9 cellular contexts compared by ENCODE assay signal in genomic region chr15:88656760-88657221, GRCh38. TPM values are rescaled to one million over a fixed set of nuclear protein-coding genes. Genes with fewer than 3 reads are reported as not detected.
A peak's percentile ranks its signal among the peaks of the same experiment; 100 is the strongest.
DNase-seq lines count a peak whose midpoint lies in the region; ATAC-seq and TF ChIP-seq lines count a peak whose summit lies in the region.
"Had no signal": no experiment of that assay in that cellular context is flagged by ENCODE, and none has a peak within 500 bp of the region (broad histone marks: within the 10 kb centered on the region; RNA-seq: fewer than 3 reads in every experiment).

No MANE protein-coding gene starts in this region.

- ATAC-seq in GM19351 (IDR thresholded peaks at IDR 0.05; ENCODE audit: unreplicated experiment) (peak; percentile 92), HG03045 (IDR thresholded peaks at IDR 0.05; ENCODE audit: unreplicated experiment) (peak; percentile 84), WTC11 (no peak)

- peaks cover 3% of the 10 kb centered on the region for H3K36me3 Mint-ChIP-seq in activated naive CD8-positive, alpha-beta T cell
- H3K36me3 Mint-ChIP-seq in WTC11 (no peaks in the 10 kb centered on the region), MCF 10A (ENCODE audit: insufficient read depth, unreplicated experiment) (no peaks in the 10 kb centered on the region)

- CTCF ChIA-PET in WTC11 (lab: Charles Lee) = interaction anchor here (0.7 to 3.5 kb wide), 11 partner anchors 9 to 222 kb away, joined by 3 to 21 read pairs (median 7); partner anchors contain the start of gene ACAN
- CTCF ChIA-PET in MCF 10A (lab: Yijun Ruan, JAX) = interaction anchor here (0.6 to 5.2 kb wide), 30 partner anchors 9 to 522 kb away, joined by 3 to 35 read pairs (median 4); no protein-coding TSS in a partner anchor

- peak overlapping the region; percentile 80 for H3K27ac Mint-ChIP-seq in activated naive CD8-positive, alpha-beta T cell
- H3K27ac Mint-ChIP-seq in WTC11 (no peak overlapping the region), MCF 10A (ENCODE audit: low read depth, unreplicated experiment) (no peak overlapping the region)

- TF ChIP-seq CTCF in GM10266 (IDR thresholded peaks at IDR 0.05; ENCODE audit: control insufficient read depth, insufficient read depth, low read depth, missing control alignments) (no peak), WTC11 (IDR thresholded peaks at IDR 0.05) (no peak), MCF 10A (IDR thresholded peaks at IDR 0.05; ENCODE audit: unreplicated experiment) (no peak)

- no TSS peak for BruUV-seq in MCF 10A (replicated peaks; lab: Mats Ljungman, UMichigan)

- intact Hi-C loops in MCF 10A (cut with micrococcal nuclease) = loop anchor here (1.0 to 10.0 kb wide), 6 partner anchors 45 to 361 kb away; partner anchors contain the start of gene ACAN

- H3K4me3 Mint-ChIP-seq in activated naive CD8-positive, alpha-beta T cell = no peak overlapping the region
- no peak overlapping the region for H3K4me3 Mint-ChIP-seq in WTC11
- H3K4me3 Mint-ChIP-seq in MCF 10A (ENCODE audit: unreplicated experiment) = no peak overlapping the region

- no peaks in the 10 kb centered on the region for H3K9me3 Mint-ChIP-seq in activated naive CD8-positive, alpha-beta T cell (ENCODE audit: low read depth)
- H3K9me3 Mint-ChIP-seq in WTC11 (no peaks in the 10 kb centered on the region), MCF 10A (ENCODE audit: unreplicated experiment) (no peaks in the 10 kb centered on the region)

- H3K4me1 Mint-ChIP-seq in activated naive CD8-positive, alpha-beta T cell (ENCODE audit: low read depth) = peaks cover 82% of the 10 kb centered on the region
- peaks cover 11% of the 10 kb centered on the region for H3K4me1 Mint-ChIP-seq in WTC11
- H3K4me1 Mint-ChIP-seq in MCF 10A (ENCODE audit: insufficient read depth, unreplicated experiment) = peaks cover 43% of the 10 kb centered on the region

- POLR2A ChIA-PET in WTC11 (lab: Charles Lee) (interaction anchor here (1.3 kb wide), 1 partner anchor 9 kb away, joined by 3 read pairs; no protein-coding TSS in a partner anchor), MCF 10A (lab: Yijun Ruan, JAX) (interaction anchor here (0.7 to 1.2 kb wide), 4 partner anchors 12 to 361 kb away, joined by 3 to 4 read pairs (median 4); no protein-coding TSS in a partner anchor)

- DNase-seq in GM10266 (ENCODE audit: extremely low spot score) (peak; percentile 70), WTC11 (ENCODE audit: low spot score) (no peak), nucleus accumbens (lab: John Stamatoyannopoulos, UW) (no peak), HT-29 (ENCODE audit: low spot score) (no peak), MCF 10A (ENCODE audit: unreplicated experiment) (no peak)
- DNase-seq: DMS79 treated with DMSO at 0.1 percent for 48 hours had no signal

- H3K27me3 Mint-ChIP-seq in activated naive CD8-positive, alpha-beta T cell = no peaks in the 10 kb centered on the region
- H3K27me3 Mint-ChIP-seq in WTC11 (ENCODE audit: low read depth) (no peaks in the 10 kb centered on the region), MCF 10A (ENCODE audit: insufficient read depth, unreplicated experiment) (no peaks in the 10 kb centered on the region)

TF ChIP-seq in WTC11, 78 proteins besides CTCF, POLR2A, EP300 and RAD21:
- TF ChIP-seq GTF2I (CRISPR knock-in tag; conservative IDR thresholded peaks at IDR 0.05) = no peak
- TF ChIP-seq FOXK1 (CRISPR knock-in tag; IDR thresholded peaks at IDR 0.05) = no peak
- TF ChIP-seq CBFB (CRISPR knock-in tag; IDR thresholded peaks at IDR 0.05; ENCODE audit: low read depth) = no peak
- TF ChIP-seq PRRX2 (CRISPR knock-in tag; IDR thresholded peaks at IDR 0.05) = no peak
- no peak for TF ChIP-seq PREB (CRISPR knock-in tag; IDR thresholded peaks at IDR 0.05; ENCODE audit: borderline replicate concordance)
- TF ChIP-seq, protein P1, sequence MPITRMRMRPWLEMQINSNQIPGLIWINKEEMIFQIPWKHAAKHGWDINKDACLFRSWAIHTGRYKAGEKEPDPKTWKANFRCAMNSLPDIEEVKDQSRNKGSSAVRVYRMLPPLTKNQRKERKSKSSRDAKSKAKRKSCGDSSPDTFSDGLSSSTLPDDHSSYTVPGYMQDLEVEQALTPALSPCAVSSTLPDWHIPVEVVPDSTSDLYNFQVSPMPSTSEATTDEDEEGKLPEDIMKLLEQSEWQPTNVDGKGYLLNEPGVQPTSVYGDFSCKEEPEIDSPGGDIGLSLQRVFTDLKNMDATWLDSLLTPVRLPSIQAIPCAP (CRISPR knock-in tag; IDR thresholded peaks at IDR 0.05) = no peak
- TF ChIP-seq NR2C2 (CRISPR knock-in tag; IDR thresholded peaks at IDR 0.05) = no peak

RNA-seq across cellular contexts. Expression of gene ISG20, which starts 18.0 kb away (rescaled TPM):
- 3.8 to 5.6 TPM (median 4.5 TPM) in 3 replicates for total RNA-seq in WTC11 (2021)
- total RNA-seq in HT-29 (2014; rRNA removed; shearing (Covaris generic)) = 59.0 and 60.2 TPM in 2 replicates
- total RNA-seq in MCF 10A (2022) = 9.7 and 20.0 TPM in 2 replicates

RNA-seq across cellular contexts. Expression of gene AEN, which starts 35.7 kb away (rescaled TPM):
- total RNA-seq in WTC11 (2021) (118 to 183 TPM (median 125 TPM) in 3 replicates), MCF 10A (2022) (48.7 and 67.6 TPM in 2 replicates)
- total RNA-seq in HT-29 (2014; rRNA removed; shearing (Covaris generic)) = 170 and 177 TPM in 2 replicates
